ENCODE assay signal across 15 cellular contexts in the genomic region with DNA sequence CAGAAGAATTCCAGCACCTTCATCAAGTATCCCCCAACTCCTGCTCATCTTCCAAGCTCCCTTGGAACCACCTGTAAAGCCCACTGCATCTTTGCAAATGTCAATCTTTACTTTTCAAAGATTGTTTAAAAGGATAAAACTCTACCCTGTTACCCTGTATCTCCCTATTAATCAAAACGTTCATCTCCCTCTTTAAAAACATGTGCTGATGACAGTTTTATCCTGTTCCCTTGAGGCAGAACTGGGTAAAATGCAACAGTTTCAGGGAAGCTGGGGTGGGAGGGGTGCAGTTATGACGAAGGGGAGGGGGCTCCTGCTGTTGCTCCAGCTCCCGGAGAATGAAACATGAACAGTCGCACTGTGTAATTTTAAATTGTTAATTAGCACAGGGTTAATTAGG.
A peak's percentile ranks its signal among the peaks of the same experiment; 100 is the strongest.
DNase-seq lines count a peak whose midpoint lies in the region; TF ChIP-seq lines count a peak whose summit lies in the region.
"Had no signal": no experiment of that assay in that cellular context is flagged by ENCODE, and none has a peak within 500 bp of the region (broad histone marks: within the 10 kb centered on the region; RNA-seq: fewer than 3 reads in every experiment).

No MANE protein-coding gene starts in this region.

- H3K27ac Mint-ChIP-seq in Calu3 (ENCODE audit: unreplicated experiment) (peak overlapping the region; percentile 53), glutamatergic neuron (ENCODE audit: unreplicated experiment) (no peak overlapping the region)
- H3K27ac Mint-ChIP-seq: CD4-positive, alpha-beta memory T cell had no signal

- H3K27me3 Mint-ChIP-seq in Calu3 (ENCODE audit: unreplicated experiment): no peaks in the 10 kb centered on the region
- peaks cover 6% of the 10 kb centered on the region for H3K27me3 Mint-ChIP-seq in glutamatergic neuron (ENCODE audit: unreplicated experiment)

- H3K27ac ChIP-seq in VCaP (0 out of 2 replicates have a peak overlapping the region, but pooled peaks have one; percentile 13), left ventricle myocardium inferior (replicated peaks) (no peak overlapping the region), SJCRH30 (no peak overlapping the region)
- H3K27ac ChIP-seq: A549, C4-2B, GM23248, HL-60 had no signal

- intact Hi-C loops in Calu3 (cut with micrococcal nuclease; ENCODE audit: unreplicated experiment) (loop anchor here (5.0 to 10.0 kb wide), 4 partner anchors 131 to 459 kb away; no protein-coding TSS in a partner anchor), left ventricle myocardium inferior (cut with micrococcal nuclease) (no loop called here)

- DNase-seq in Calu3 (no peak), glutamatergic neuron (no peak), retina (peak; percentile 36), left ventricle myocardium inferior (no peak), NCI-H69 (lab: John Stamatoyannopoulos, UW) (no peak), SJCRH30 (no peak)
- DNase-seq: BE2C; CD4-positive, alpha-beta memory T cell; DND-41; GDM1; GM23248 had no signal

- no peak overlapping the region for H3K4me3 Mint-ChIP-seq in Calu3 (ENCODE audit: low read depth, unreplicated experiment)
- peak overlapping the region; percentile 8 for H3K4me3 Mint-ChIP-seq in glutamatergic neuron (ENCODE audit: unreplicated experiment)
- H3K4me3 Mint-ChIP-seq: CD4-positive, alpha-beta memory T cell had no signal

- no peaks in the 10 kb centered on the region for H3K9me3 ChIP-seq in left ventricle myocardium inferior (replicated peaks)
- H3K9me3 ChIP-seq in SJCRH30 (replicated peaks): no peaks in the 10 kb centered on the region
- H3K9me3 ChIP-seq: A549, BE2C had no signal

- H3K9me3 Mint-ChIP-seq in Calu3 (ENCODE audit: low read depth, unreplicated experiment): no peaks in the 10 kb centered on the region
- H3K9me3 Mint-ChIP-seq in glutamatergic neuron (ENCODE audit: unreplicated experiment): peaks cover 9% of the 10 kb centered on the region

- no peak for TF ChIP-seq CTCF in Calu3 (IDR thresholded peaks at IDR 0.05; ENCODE audit: unreplicated experiment)
- TF ChIP-seq CTCF in VCaP (conservative IDR thresholded peaks at IDR 0.05): no peak
- TF ChIP-seq CTCF in glutamatergic neuron (IDR thresholded peaks at IDR 0.05; ENCODE audit: partially characterized antibody, unreplicated experiment): no peak
- TF ChIP-seq CTCF in left ventricle myocardium inferior (IDR thresholded peaks at IDR 0.05; ENCODE audit: borderline replicate concordance): no peak

- peaks cover 17% of the 10 kb centered on the region for H3K36me3 ChIP-seq in left ventricle myocardium inferior
- 0 out of 2 replicates have a peak, but pooled peaks cover 2% of the 10 kb centered on the region for H3K36me3 ChIP-seq in SJCRH30

- BruUV-seq in Calu3 (replicated peaks; lab: Mats Ljungman, UMichigan): no TSS peak

- peaks cover 38% of the 10 kb centered on the region for H3K4me1 ChIP-seq in left ventricle myocardium inferior
- H3K4me1 ChIP-seq in SJCRH30: peaks cover 16% of the 10 kb centered on the region

- CTCF ChIA-PET in Calu3 (lab: Charles Lee): no interaction called here

- H3K27me3 ChIP-seq in left ventricle myocardium inferior (ENCODE audit: low read depth): no peaks in the 10 kb centered on the region
- no peaks in the 10 kb centered on the region for H3K27me3 ChIP-seq in SJCRH30
- H3K27me3 ChIP-seq: BE2C had no signal

- H3K4me1 Mint-ChIP-seq in Calu3 (ENCODE audit: low read depth, unreplicated experiment) (peaks cover 27% of the 10 kb centered on the region), glutamatergic neuron (ENCODE audit: low read depth, unreplicated experiment) (peaks cover 31% of the 10 kb centered on the region)

- H3K4me3 ChIP-seq in left ventricle myocardium inferior (no peak overlapping the region), SJCRH30 (no peak overlapping the region)
- H3K4me3 ChIP-seq: A549, GM23248 had no signal

- H3K36me3 Mint-ChIP-seq in Calu3 (ENCODE audit: insufficient read depth, unreplicated experiment): no peaks in the 10 kb centered on the region
- no peaks in the 10 kb centered on the region for H3K36me3 Mint-ChIP-seq in glutamatergic neuron (ENCODE audit: unreplicated experiment)
- H3K36me3 Mint-ChIP-seq: CD4-positive, alpha-beta memory T cell had no signal
